In the genomic region with DNA sequence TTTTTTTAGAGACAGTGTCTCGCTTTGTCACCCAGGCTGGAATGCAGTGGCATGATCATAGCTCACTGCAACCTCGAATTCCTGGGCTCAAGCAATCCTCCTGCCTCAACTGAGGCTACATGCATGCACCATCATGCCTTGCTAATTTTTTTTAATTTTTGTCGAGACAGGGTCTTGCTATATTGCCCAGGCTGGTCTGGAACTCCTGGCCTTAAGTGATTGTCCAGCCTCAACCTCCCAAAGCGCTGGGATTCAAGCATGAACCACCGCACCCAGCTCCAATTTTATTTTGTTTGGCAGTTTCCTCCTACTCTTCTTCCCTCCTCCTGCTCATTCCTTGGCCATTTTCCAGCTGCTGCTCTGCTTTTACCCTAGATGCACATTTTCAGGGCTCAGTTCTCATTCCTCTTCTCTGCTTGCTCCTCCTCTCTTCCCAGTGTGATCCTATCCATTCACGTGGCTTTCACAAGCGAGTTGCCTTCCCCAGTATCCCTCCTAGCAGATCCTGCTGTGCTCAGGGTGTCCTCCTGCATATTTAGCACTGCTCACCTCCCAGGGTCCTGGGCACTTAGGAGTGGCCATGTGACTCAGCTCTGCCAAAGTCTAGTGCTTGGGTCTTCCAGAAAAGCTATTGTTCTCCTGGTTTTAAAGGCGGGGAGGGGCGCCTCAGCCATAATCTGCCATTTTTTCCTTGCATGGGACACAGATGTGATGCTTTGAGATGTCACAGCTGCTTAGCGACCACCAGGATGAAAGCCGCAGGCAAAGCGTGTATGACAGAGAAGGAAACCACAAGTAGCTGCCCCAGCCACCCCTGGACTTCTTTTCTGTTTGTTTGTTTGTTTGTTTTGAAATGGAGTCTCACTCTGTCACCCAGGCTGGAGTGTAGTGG, we compare ENCODE assay signal across 15 cellular contexts. TPM values are rescaled to one million over a fixed set of nuclear protein-coding genes. Genes with fewer than 3 reads are reported as not detected.
DNase-seq lines count a peak whose midpoint lies in the region; ATAC-seq and TF ChIP-seq lines count a peak whose summit lies in the region.
"Had no signal": no experiment of that assay in that cellular context is flagged by ENCODE, and none has a peak within 500 bp of the region (broad histone marks: within the 10 kb centered on the region; RNA-seq: fewer than 3 reads in every experiment).

No MANE protein-coding gene starts in this region.

- peak; percentile 39 for DNase-seq in AG09319 (ENCODE audit: extremely low read depth, low read depth)
- peak; percentile 78 for DNase-seq in fibroblast of gingiva (ENCODE audit: low read depth)
- DNase-seq in neural progenitor cell (ENCODE audit: low spot score) = no peak
- no peak for DNase-seq in right lobe of liver
- no peak for DNase-seq in activated CD4-positive, alpha-beta memory T cell treated with anti-CD3 and anti-CD28 coated beads for 36 hours
- DNase-seq in GF-D8 (lab: John Stamatoyannopoulos, UW) = no peak
- no peak for DNase-seq in islet precursor cell
- DNase-seq: activated CD4-positive, alpha-beta T cell treated with anti-CD3 and anti-CD28 coated beads for 4 hours; glutamatergic neuron; MV-4-11; NCI-H748 treated with DMSO at 0.1 percent for 48 hours had no signal

- H3K4me3 Mint-ChIP-seq in neural progenitor cell = no peak overlapping the region
- no peak overlapping the region for H3K4me3 Mint-ChIP-seq in activated CD4-positive, alpha-beta memory T cell treated with anti-CD3 and anti-CD28 coated beads for 36 hours

- TF ChIP-seq POLR2A in right lobe of liver (IDR thresholded peaks at IDR 0.05) = no peak

- TF ChIP-seq CTCF in AG09319 (IDR thresholded peaks at IDR 0.05; ENCODE audit: low read depth, low read length) = no peak
- no peak for TF ChIP-seq CTCF in neural progenitor cell (IDR thresholded peaks at IDR 0.05)
- no peak for TF ChIP-seq CTCF in right lobe of liver (IDR thresholded peaks at IDR 0.05)

- H3K27me3 ChIP-seq in neural progenitor cell (no peaks in the 10 kb centered on the region), right lobe of liver (no peaks in the 10 kb centered on the region)
- H3K27me3 ChIP-seq: thyroid gland had no signal

- H3K4me1 ChIP-seq in neural progenitor cell (no peaks in the 10 kb centered on the region), right lobe of liver (no peaks in the 10 kb centered on the region)
- H3K4me1 ChIP-seq: thyroid gland had no signal

- intact Hi-C loops in right lobe of liver (cut with DNase I) = no loop called here
- intact Hi-C loops in activated CD4-positive, alpha-beta memory T cell treated with anti-CD3 and anti-CD28 coated beads for 36 hours (cut with micrococcal nuclease) = no loop called here

- no peak for ATAC-seq in right lobe of liver

- no peak for TF ChIP-seq EP300 in Ishikawa (IDR thresholded peaks at IDR 0.05; ENCODE audit: borderline replicate concordance)

- H3K9me3 ChIP-seq in neural progenitor cell (ENCODE audit: low read depth) (no peaks in the 10 kb centered on the region), right lobe of liver (no peaks in the 10 kb centered on the region)
- H3K9me3 ChIP-seq: thyroid gland had no signal

- H3K27ac ChIP-seq in neural progenitor cell (no peak overlapping the region), right lobe of liver (no peak overlapping the region)
- H3K27ac ChIP-seq: coronary artery, SK-N-MC, thyroid gland had no signal

- peaks cover 2% of the 10 kb centered on the region for H3K27me3 Mint-ChIP-seq in neural progenitor cell (ENCODE audit: insufficient read depth, low read depth)
- H3K27me3 Mint-ChIP-seq in activated CD4-positive, alpha-beta memory T cell treated with anti-CD3 and anti-CD28 coated beads for 36 hours = no peaks in the 10 kb centered on the region

- H3K36me3 ChIP-seq in neural progenitor cell = no peaks in the 10 kb centered on the region
- peaks cover 0 to 6% (median 0%) of the 10 kb centered on the region in 4 donors for H3K36me3 ChIP-seq in right lobe of liver

- H4K20me1 ChIP-seq in neural progenitor cell (ENCODE audit: low read depth) = no peaks in the 10 kb centered on the region

- no peak overlapping the region for H3K9ac ChIP-seq in neural progenitor cell

- peaks cover 2% of the 10 kb centered on the region for H3K4me1 Mint-ChIP-seq in neural progenitor cell
- H3K4me1 Mint-ChIP-seq in activated CD4-positive, alpha-beta memory T cell treated with anti-CD3 and anti-CD28 coated beads for 36 hours (ENCODE audit: low read depth) = no peaks in the 10 kb centered on the region

- no peaks in the 10 kb centered on the region for H3K9me3 Mint-ChIP-seq in neural progenitor cell
- no peaks in the 10 kb centered on the region for H3K9me3 Mint-ChIP-seq in activated CD4-positive, alpha-beta memory T cell treated with anti-CD3 and anti-CD28 coated beads for 36 hours

- no peaks in the 10 kb centered on the region for H3K79me2 ChIP-seq in neural progenitor cell (ENCODE audit: low read depth)

- peak overlapping the region; percentile 20 for H3K27ac Mint-ChIP-seq in neural progenitor cell
- no peak overlapping the region for H3K27ac Mint-ChIP-seq in activated CD4-positive, alpha-beta memory T cell treated with anti-CD3 and anti-CD28 coated beads for 36 hours

- H3K36me3 Mint-ChIP-seq in neural progenitor cell = peaks cover 13% of the 10 kb centered on the region
- H3K36me3 Mint-ChIP-seq in activated CD4-positive, alpha-beta memory T cell treated with anti-CD3 and anti-CD28 coated beads for 36 hours = no peaks in the 10 kb centered on the region

- TF ChIP-seq RAD21 in Ishikawa (IDR thresholded peaks at IDR 0.05; ENCODE audit: low read depth) = no peak

- CTCF ChIA-PET in activated CD4-positive, alpha-beta memory T cell treated with anti-CD3 and anti-CD28 coated beads for 36 hours (lab: Charles Lee) = no interaction called here

- WGBS in right lobe of liver (ENCODE audit: insufficient coverage, low coverage, low lambda C conversion rate, missing lambda C conversion rate) = 78% methylated on average over 7 of the region's 12 CpGs

- H3K4me3 ChIP-seq in neural progenitor cell = no peak overlapping the region
- no peak overlapping the region for H3K4me3 ChIP-seq in right lobe of liver
- H3K4me3 ChIP-seq: coronary artery, SK-N-MC, thyroid gland had no signal

- POLR2A ChIA-PET in activated CD4-positive, alpha-beta memory T cell treated with anti-CD3 and anti-CD28 coated beads for 36 hours (lab: Charles Lee) = no interaction called here

- no peaks in the 10 kb centered on the region for H3F3A ChIP-seq in neural progenitor cell (ENCODE audit: low read depth)

- no peak overlapping the region for H2AFZ ChIP-seq in neural progenitor cell (replicated peaks)

- no peak overlapping the region for H3K4me2 ChIP-seq in neural progenitor cell

TF ChIP-seq in Ishikawa, 13 proteins besides CTCF, POLR2A, EP300 and RAD21:
- TF ChIP-seq, protein P1, sequence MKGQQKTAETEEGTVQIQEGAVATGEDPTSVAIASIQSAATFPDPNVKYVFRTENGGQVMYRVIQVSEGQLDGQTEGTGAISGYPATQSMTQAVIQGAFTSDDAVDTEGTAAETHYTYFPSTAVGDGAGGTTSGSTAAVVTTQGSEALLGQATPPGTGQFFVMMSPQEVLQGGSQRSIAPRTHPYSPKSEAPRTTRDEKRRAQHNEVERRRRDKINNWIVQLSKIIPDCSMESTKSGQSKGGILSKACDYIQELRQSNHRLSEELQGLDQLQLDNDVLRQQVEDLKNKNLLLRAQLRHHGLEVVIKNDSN (IDR thresholded peaks at IDR 0.05) = 0 out of 2 replicates have a peak, but pooled peaks have one; percentile 14
- TF ChIP-seq, protein P2, sequence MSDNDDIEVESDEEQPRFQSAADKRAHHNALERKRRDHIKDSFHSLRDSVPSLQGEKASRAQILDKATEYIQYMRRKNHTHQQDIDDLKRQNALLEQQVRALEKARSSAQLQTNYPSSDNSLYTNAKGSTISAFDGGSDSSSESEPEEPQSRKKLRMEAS (IDR thresholded peaks at IDR 0.05) = no peak
- TF ChIP-seq ZBTB7A (IDR thresholded peaks at IDR 0.05; ENCODE audit: low read depth) = no peak
- TF ChIP-seq, protein P3, sequence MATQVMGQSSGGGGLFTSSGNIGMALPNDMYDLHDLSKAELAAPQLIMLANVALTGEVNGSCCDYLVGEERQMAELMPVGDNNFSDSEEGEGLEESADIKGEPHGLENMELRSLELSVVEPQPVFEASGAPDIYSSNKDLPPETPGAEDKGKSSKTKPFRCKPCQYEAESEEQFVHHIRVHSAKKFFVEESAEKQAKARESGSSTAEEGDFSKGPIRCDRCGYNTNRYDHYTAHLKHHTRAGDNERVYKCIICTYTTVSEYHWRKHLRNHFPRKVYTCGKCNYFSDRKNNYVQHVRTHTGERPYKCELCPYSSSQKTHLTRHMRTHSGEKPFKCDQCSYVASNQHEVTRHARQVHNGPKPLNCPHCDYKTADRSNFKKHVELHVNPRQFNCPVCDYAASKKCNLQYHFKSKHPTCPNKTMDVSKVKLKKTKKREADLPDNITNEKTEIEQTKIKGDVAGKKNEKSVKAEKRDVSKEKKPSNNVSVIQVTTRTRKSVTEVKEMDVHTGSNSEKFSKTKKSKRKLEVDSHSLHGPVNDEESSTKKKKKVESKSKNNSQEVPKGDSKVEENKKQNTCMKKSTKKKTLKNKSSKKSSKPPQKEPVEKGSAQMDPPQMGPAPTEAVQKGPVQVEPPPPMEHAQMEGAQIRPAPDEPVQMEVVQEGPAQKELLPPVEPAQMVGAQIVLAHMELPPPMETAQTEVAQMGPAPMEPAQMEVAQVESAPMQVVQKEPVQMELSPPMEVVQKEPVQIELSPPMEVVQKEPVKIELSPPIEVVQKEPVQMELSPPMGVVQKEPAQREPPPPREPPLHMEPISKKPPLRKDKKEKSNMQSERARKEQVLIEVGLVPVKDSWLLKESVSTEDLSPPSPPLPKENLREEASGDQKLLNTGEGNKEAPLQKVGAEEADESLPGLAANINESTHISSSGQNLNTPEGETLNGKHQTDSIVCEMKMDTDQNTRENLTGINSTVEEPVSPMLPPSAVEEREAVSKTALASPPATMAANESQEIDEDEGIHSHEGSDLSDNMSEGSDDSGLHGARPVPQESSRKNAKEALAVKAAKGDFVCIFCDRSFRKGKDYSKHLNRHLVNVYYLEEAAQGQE (IDR thresholded peaks at IDR 0.05; ENCODE audit: low read depth) = no peak
- TF ChIP-seq NFIC (IDR thresholded peaks at IDR 0.05) = no peak
- no peak for TF ChIP-seq EGR1 (IDR thresholded peaks at IDR 0.05)
- no peak for TF ChIP-seq TEAD4 (IDR thresholded peaks at IDR 0.05)

RNA-seq across cellular contexts. Expression of a gene that starts 33.6 kb away (rescaled TPM):
- total RNA-seq in neural progenitor cell (ENCODE audit: low replicate concordance) (11.4 and 18.2 TPM in 2 replicates), right lobe of liver (10 to 100 TPM; 11.8 to 22.7 (median 15.7) TPM)
- total RNA-seq in activated CD4-positive, alpha-beta memory T cell treated with anti-CD3 and anti-CD28 coated beads for 36 hours = 1 to 10 TPM; 4.5 to 5.3 TPM

RNA-seq across cellular contexts. Expression of a gene that starts 36.0 kb away (rescaled TPM):
- 13.8 and 18.8 TPM in 2 replicates for total RNA-seq in neural progenitor cell (ENCODE audit: low replicate concordance)
- 10 to 100 TPM; 51.6 to 78.1 (median 69.6) TPM for total RNA-seq in right lobe of liver
- 10 to 100 TPM; 19.8 to 22.2 TPM for total RNA-seq in activated CD4-positive, alpha-beta memory T cell treated with anti-CD3 and anti-CD28 coated beads for 36 hours

Comparison
In these comparisons a context has a peak if more than half of its experiments do, and no peak if none do; other contexts are left out.
1. DNase-seq: peak in AG09319 (single experiment) and fibroblast of gingiva (single experiment); none in neural progenitor cell (single experiment), right lobe of liver (0 of 3), activated CD4-positive, alpha-beta memory T cell treated with anti-CD3 and anti-CD28 coated beads for 36 hours (single experiment), GF-D8 (single experiment) and islet precursor cell (single experiment).